Comparison of ENCODE assay signal across 37 cellular contexts in the genomic region with DNA sequence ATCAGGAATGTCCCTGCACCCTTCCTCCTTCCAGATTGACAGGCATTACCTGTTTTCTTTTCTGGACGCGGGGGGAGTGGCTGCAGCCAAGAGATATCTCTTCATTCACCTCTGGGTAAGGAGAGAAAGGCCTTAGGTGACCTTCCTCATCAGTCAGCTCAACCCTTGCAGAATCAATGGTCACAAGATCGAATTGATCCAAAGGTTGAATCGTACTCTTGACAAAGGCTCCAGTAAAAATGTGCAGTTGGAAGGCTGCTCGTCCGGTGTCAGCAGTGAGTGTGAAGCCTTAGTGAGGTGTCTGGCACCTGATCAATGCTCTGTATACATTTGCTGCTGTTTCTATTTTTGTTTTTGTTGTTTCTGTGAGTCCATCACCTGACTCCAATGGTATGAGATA.
A peak's percentile ranks its signal among the peaks of the same experiment; 100 is the strongest.
DNase-seq lines count a peak whose midpoint lies in the region; ATAC-seq, FAIRE-seq and TF ChIP-seq lines count a peak whose summit lies in the region.
"Had no signal": no experiment of that assay in that cellular context is flagged by ENCODE, and none has a peak within 500 bp of the region (broad histone marks: within the 10 kb centered on the region; RNA-seq: fewer than 3 reads in every experiment).

No MANE protein-coding gene starts in this region.

- H3K27ac ChIP-seq in osteoblast (ENCODE audit: low read depth, low read length) (no peak overlapping the region), esophagus squamous epithelium (no peak overlapping the region)
- H3K27ac ChIP-seq: 22Rv1; A549; BLaER1; BLaER1 treated with 17β-estradiol and CSF1 and Interleukin-3, amounts not matched to agents 10 nM and 100 nM; C4-2B had no signal

- no peaks in the 10 kb centered on the region for H3K27me3 Mint-ChIP-seq in type B pancreatic cell
- H3K27me3 Mint-ChIP-seq in activated T-cell treated with anti-CD3 and anti-CD28 coated beads, Interleukin-2, amount 50 U/mL, for 4 hours (ENCODE audit: low read depth): peaks cover 5% of the 10 kb centered on the region
- H3K27me3 Mint-ChIP-seq: CD4-positive, CD25-positive, alpha-beta regulatory T cell had no signal

- WGBS in esophagus squamous epithelium, 2 donors: 75 to 82% methylated on average over 4 to 6 of the region's 6 CpGs

- no peak overlapping the region for H3K27ac Mint-ChIP-seq in type B pancreatic cell
- H3K27ac Mint-ChIP-seq: B cell; CD14-positive monocyte; CD4-positive, alpha-beta memory T cell; CD4-positive, alpha-beta T cell; CD4-positive, CD25-positive, alpha-beta regulatory T cell; CD8-positive, alpha-beta memory T cell; CD8-positive, alpha-beta T cell had no signal

- H3K4me3 Mint-ChIP-seq in type B pancreatic cell: peak overlapping the region; percentile 29
- H3K4me3 Mint-ChIP-seq in activated T-cell treated with anti-CD3 and anti-CD28 coated beads, Interleukin-2, amount 50 U/mL, for 4 hours: no peak overlapping the region
- H3K4me3 Mint-ChIP-seq: B cell; CD14-positive monocyte; CD4-positive, alpha-beta memory T cell; CD4-positive, alpha-beta T cell; CD4-positive, CD25-positive, alpha-beta regulatory T cell; CD8-positive, alpha-beta memory T cell; CD8-positive, alpha-beta T cell had no signal

- H2AFZ ChIP-seq in osteoblast (ENCODE audit: low read length): no peak overlapping the region

- no peaks in the 10 kb centered on the region for H3K36me3 Mint-ChIP-seq in type B pancreatic cell
- H3K36me3 Mint-ChIP-seq in activated T-cell treated with anti-CD3 and anti-CD28 coated beads, Interleukin-2, amount 50 U/mL, for 4 hours (ENCODE audit: insufficient read depth): no peaks in the 10 kb centered on the region
- H3K36me3 Mint-ChIP-seq: CD14-positive monocyte; CD4-positive, alpha-beta memory T cell; CD4-positive, CD25-positive, alpha-beta regulatory T cell; CD8-positive, alpha-beta memory T cell; CD8-positive, alpha-beta T cell had no signal

- H3K4me3 ChIP-seq in bronchial epithelial cell (ENCODE audit: low read depth, low read length): no peak overlapping the region
- no peak overlapping the region for H3K4me3 ChIP-seq in osteoblast (ENCODE audit: insufficient read depth, low read length)
- no peak overlapping the region for H3K4me3 ChIP-seq in esophagus squamous epithelium
- H3K4me3 ChIP-seq: A549; BLaER1; BLaER1 treated with 17β-estradiol and CSF1 and Interleukin-3, amounts not matched to agents 10 nM and 100 nM had no signal

- peaks cover 6% of the 10 kb centered on the region for H3K4me1 Mint-ChIP-seq in type B pancreatic cell (ENCODE audit: unreplicated experiment)
- no peaks in the 10 kb centered on the region for H3K4me1 Mint-ChIP-seq in activated T-cell treated with anti-CD3 and anti-CD28 coated beads, Interleukin-2, amount 50 U/mL, for 4 hours (ENCODE audit: low read depth)
- H3K4me1 Mint-ChIP-seq: B cell; CD14-positive monocyte; CD4-positive, alpha-beta memory T cell; CD4-positive, CD25-positive, alpha-beta regulatory T cell; CD8-positive, alpha-beta memory T cell had no signal

- no peaks in the 10 kb centered on the region for H4K20me1 ChIP-seq in osteoblast (ENCODE audit: insufficient read depth, low read length)
- H4K20me1 ChIP-seq: BLaER1; BLaER1 treated with 17β-estradiol and CSF1 and Interleukin-3, amounts not matched to agents 10 nM and 100 nM had no signal

- no peaks in the 10 kb centered on the region for H3K79me2 ChIP-seq in osteoblast (ENCODE audit: insufficient read depth, low read length)

- H3K27me3 ChIP-seq in bronchial epithelial cell (ENCODE audit: control insufficient read depth, insufficient read depth, low read length) (no peaks in the 10 kb centered on the region), osteoblast (ENCODE audit: insufficient read depth, low read length) (no peaks in the 10 kb centered on the region), esophagus squamous epithelium (no peaks in the 10 kb centered on the region)
- H3K27me3 ChIP-seq: BE2C; BLaER1; BLaER1 treated with 17β-estradiol and CSF1 and Interleukin-3, amounts not matched to agents 10 nM and 100 nM had no signal

- intact Hi-C loops in esophagus squamous epithelium (cut with DNase I): no loop called here

- no peak for TF ChIP-seq POLR2A in esophagus squamous epithelium (IDR thresholded peaks at IDR 0.05)

- no peak for TF ChIP-seq CTCF in bronchial epithelial cell (IDR thresholded peaks at IDR 0.05; ENCODE audit: insufficient read depth, low read length, severe bottlenecking)
- no peak for TF ChIP-seq CTCF in osteoblast (IDR thresholded peaks at IDR 0.05; ENCODE audit: extremely low read depth, low read depth, low read length)
- TF ChIP-seq CTCF in type B pancreatic cell (conservative IDR thresholded peaks at IDR 0.05): no peak
- no peak for TF ChIP-seq CTCF in esophagus squamous epithelium (IDR thresholded peaks at IDR 0.05)

- H3K36me3 ChIP-seq in bronchial epithelial cell (ENCODE audit: control insufficient read depth, insufficient read depth, low read length) (no peaks in the 10 kb centered on the region), osteoblast (ENCODE audit: insufficient read depth, low read length) (no peaks in the 10 kb centered on the region), esophagus squamous epithelium (no peaks in the 10 kb centered on the region)
- H3K36me3 ChIP-seq: BE2C; BLaER1; BLaER1 treated with 17β-estradiol and CSF1 and Interleukin-3, amounts not matched to agents 10 nM and 100 nM had no signal

- H3K4me2 ChIP-seq in osteoblast (ENCODE audit: insufficient read depth, low read length): no peak overlapping the region
- H3K4me2 ChIP-seq: A549; BLaER1; BLaER1 treated with 17β-estradiol and CSF1 and Interleukin-3, amounts not matched to agents 10 nM and 100 nM had no signal

- DNase-seq in bronchial epithelial cell (ENCODE audit: low read depth) (no peak), mucosa of gallbladder (ENCODE audit: low spot score) (peak; percentile 57), osteoblast (ENCODE audit: insufficient read length, low spot score, missing footprints) (peak; percentile 64), type B pancreatic cell (ENCODE audit: extremely low spot score, unreplicated experiment) (no peak), esophagus squamous epithelium (lab: John Stamatoyannopoulos, UW) (no peak), NOMO-1 treated with dmso at 0.1 percent for 144 hours (lab: John Stamatoyannopoulos, UW; ENCODE audit: unreplicated experiment) (no peak)
- DNase-seq in activated T-cell treated with anti-CD3 and anti-CD28 coated beads, Interleukin-2, amount 50 U/mL, for 4 hours: no peak
- no peak for DNase-seq in stimulated activated naive CD4-positive, alpha-beta T cell treated with Interleukin-2 at 50 U/mL for 16 hours (lab: John Stamatoyannopoulos, UW)
- DNase-seq: 8988T; ACHN; AML-193; BE2C; C1 segment of cervical spinal cord; Caco-2; Calu3; CD4-positive, alpha-beta memory T cell; CD4-positive, alpha-beta T cell; CD4-positive, CD25-positive, alpha-beta regulatory T cell; CD8-positive, alpha-beta memory T cell; CD8-positive, alpha-beta T cell; COR-L47; DMS 273 treated with DMSO at 0.1 percent for 48 hours; DMS153; DMS53; DMS79; DMS79 treated with DMSO at 0.1 percent for 48 hours; DND-41; EL had no signal

- peak; percentile 28 for FAIRE-seq in bronchial epithelial cell (lab: Jason Lieb, UNC)
- FAIRE-seq: A204.1, A549, D721Med had no signal

- H3K4me1 ChIP-seq in osteoblast (ENCODE audit: insufficient read depth, low read length) (no peaks in the 10 kb centered on the region), esophagus squamous epithelium (no peaks in the 10 kb centered on the region)
- H3K4me1 ChIP-seq: BE2C; BLaER1; BLaER1 treated with 17β-estradiol and CSF1 and Interleukin-3, amounts not matched to agents 10 nM and 100 nM; Caco-2 had no signal

- H3K9me3 ChIP-seq in osteoblast (ENCODE audit: low read depth, low read length): peaks cover 2% of the 10 kb centered on the region
- no peaks in the 10 kb centered on the region for H3K9me3 ChIP-seq in esophagus squamous epithelium
- H3K9me3 ChIP-seq: BE2C, BLaER1, Caco-2 had no signal

- ATAC-seq in activated T-cell treated with anti-CD3 and anti-CD28 coated beads, Interleukin-2, amount 50 U/mL, for 4 hours: no peak
- ATAC-seq: CD8-positive, alpha-beta T cell had no signal

- H3K9me3 Mint-ChIP-seq in type B pancreatic cell: peaks cover 5% of the 10 kb centered on the region
- no peaks in the 10 kb centered on the region for H3K9me3 Mint-ChIP-seq in activated T-cell treated with anti-CD3 and anti-CD28 coated beads, Interleukin-2, amount 50 U/mL, for 4 hours
- H3K9me3 Mint-ChIP-seq: CD4-positive, alpha-beta T cell; CD8-positive, alpha-beta memory T cell; CD8-positive, alpha-beta T cell had no signal

Comparison
In these comparisons a context has a peak if more than half of its experiments do, and no peak if none do; other contexts are left out.
1. DNase-seq: peak in mucosa of gallbladder (single experiment) and osteoblast (single experiment); none in bronchial epithelial cell (single experiment), type B pancreatic cell (single experiment), esophagus squamous epithelium (single experiment), activated T-cell treated with anti-CD3 and anti-CD28 coated beads, Interleukin-2, amount 50 U/mL, for 4 hours (single experiment), stimulated activated naive CD4-positive, alpha-beta T cell treated with Interleukin-2 at 50 U/mL for 16 hours (single experiment) and NOMO-1 treated with dmso at 0.1 percent for 144 hours (single experiment).